In genomic region chr15:70101459-70102113, GRCh38 we compare ENCODE assay signal across 7 cellular contexts. TPM values are rescaled to one million over a fixed set of nuclear protein-coding genes. Genes with fewer than 3 reads are reported as not detected.
DNase-seq lines count a peak whose midpoint lies in the region; ATAC-seq, FAIRE-seq and TF ChIP-seq lines count a peak whose summit lies in the region.

No MANE protein-coding gene starts in this region.

- WGBS in transverse colon (ENCODE audit: low coverage in 1 of 2), 2 donors, result 0 to 7% methylated on average over 4 to 12 of the region's 12 CpGs

- TF ChIP-seq EP300 in transverse colon (IDR thresholded peaks at IDR 0.05; ENCODE audit: low read depth), result no peak

- H3K79me2 ChIP-seq in astrocyte (ENCODE audit: insufficient read depth, low read length), result peaks cover 10% of the 10 kb centered on the region

- H3K4me2 ChIP-seq in astrocyte (ENCODE audit: low read length), result peak overlapping the region; percentile 91

- TF ChIP-seq POLR2A in transverse colon (IDR thresholded peaks at IDR 0.05), result no peak

- TF ChIP-seq CTCF in astrocyte (IDR thresholded peaks at IDR 0.05; ENCODE audit: insufficient read depth, low read depth, low read length), result no peak
- peak in 2 of 5 experiments; percentile 15 to 17 for TF ChIP-seq CTCF in transverse colon (IDR thresholded peaks at IDR 0.05)

- FAIRE-seq in astrocyte (lab: Jason Lieb, UNC), result no peak

- H3K36me3 ChIP-seq in astrocyte (ENCODE audit: insufficient read depth, low read length) (no peaks in the 10 kb centered on the region), transverse colon (no peaks in the 10 kb centered on the region)

- no peak for ATAC-seq in GM18907 (IDR thresholded peaks at IDR 0.05; ENCODE audit: unreplicated experiment)

- peak overlapping the region; percentile 62 for H3K27ac Mint-ChIP-seq in astrocyte (ENCODE audit: unreplicated experiment)

- no peak overlapping the region for H2AFZ ChIP-seq in astrocyte (ENCODE audit: low read depth, low read length)

- peak; percentile 64 for DNase-seq in HPDE6-E6E7 (ENCODE audit: extremely low spot score)
- DNase-seq in NCI-H226, result peak; percentile 96
- peak; percentile 93 for DNase-seq in astrocyte (ENCODE audit: low read depth)
- peak; percentile 78 for DNase-seq in iPS-NIHi7 (ENCODE audit: extremely low spot score)
- DNase-seq in transverse colon, result peak; percentile 63
- no peak for DNase-seq in cerebellum (ENCODE audit: low spot score)

- H3K9ac ChIP-seq in astrocyte (ENCODE audit: low read length), result no peak overlapping the region

- H3K27ac ChIP-seq in astrocyte (ENCODE audit: low read depth, low read length) (no peak overlapping the region), transverse colon (peak overlapping the region; percentile 79 to 97 (median 96))

- peaks cover 44% of the 10 kb centered on the region for H3K27me3 Mint-ChIP-seq in astrocyte (ENCODE audit: low read depth, unreplicated experiment)

- H3K36me3 Mint-ChIP-seq in astrocyte (ENCODE audit: low read depth, unreplicated experiment), result peaks cover 2% of the 10 kb centered on the region

- peaks cover 13% of the 10 kb centered on the region for H3K4me1 Mint-ChIP-seq in astrocyte (ENCODE audit: low read depth, unreplicated experiment)

- in situ Hi-C loops in transverse colon (cut with MboI; ENCODE audit: low pct_ligation_motif_present in 1 of 4, low pct_unique_long_range_greater_than_20kb in 1 of 4, low sequenced_read_pairs in 3 of 4), result no loop called here

- H3K4me3 Mint-ChIP-seq in astrocyte (ENCODE audit: unreplicated experiment), result peak overlapping the region; percentile 66

- intact Hi-C loops in transverse colon (cut with DNase I; ENCODE audit: low total_unique reads), result no loop called here

- H3K27me3 ChIP-seq in astrocyte (ENCODE audit: insufficient read depth, low read length) (peaks cover 12% of the 10 kb centered on the region), transverse colon (no peaks in the 10 kb centered on the region)

- no peaks in the 10 kb centered on the region for H4K20me1 ChIP-seq in astrocyte (ENCODE audit: insufficient read depth, low read length)

- H3K9me3 ChIP-seq in astrocyte (ENCODE audit: insufficient read depth, low read depth, low read length) (no peaks in the 10 kb centered on the region), transverse colon (no peaks in the 10 kb centered on the region)

- peaks cover 3% of the 10 kb centered on the region for H3K9me3 Mint-ChIP-seq in astrocyte (ENCODE audit: unreplicated experiment)

- H3K4me1 ChIP-seq in astrocyte (ENCODE audit: insufficient read depth, low read length) (peaks cover 27% of the 10 kb centered on the region), transverse colon (peaks cover 12 to 38% (median 32%) of the 10 kb centered on the region in 4 donors)

- H3K4me3 ChIP-seq in astrocyte (ENCODE audit: insufficient read depth, low read depth, low read length) (no peak overlapping the region), transverse colon (peak overlapping the region in 2 of 4 donors; percentile 34 to 49)

RNA-seq across cellular contexts. Expression of gene TLE3, which starts 3.9 kb away (rescaled TPM):
- total RNA-seq in astrocyte, result 45.4 and 61.0 TPM in 2 replicates
- total RNA-seq in transverse colon, result 100 to 1,000 TPM in 2 of 4 donors, 10 to 100 TPM in 2; 49.8 to 223 (median 114) TPM
- 59.3 TPM for total RNA-seq in cerebellum
